In genomic region chr10:67788028-67788886, GRCh38 we compare ENCODE assay signal across 8 cellular contexts. TPM values are rescaled to one million over a fixed set of nuclear protein-coding genes. Genes with fewer than 3 reads are reported as not detected.
DNase-seq lines count a peak whose midpoint lies in the region; ATAC-seq and TF ChIP-seq lines count a peak whose summit lies in the region.

No MANE protein-coding gene starts in this region.

- H3K27ac ChIP-seq in upper lobe of left lung, result no peak overlapping the region

- WGBS in upper lobe of left lung, 2 donors, result 45 to 53% methylated on average over 15 of the region's 15 CpGs

- no peaks in the 10 kb centered on the region for H3K27me3 Mint-ChIP-seq in chondrocyte (ENCODE audit: low read depth)
- H3K27me3 Mint-ChIP-seq in naive thymus-derived CD8-positive, alpha-beta T cell, result peaks cover 0 to 3% (median 0%) of the 10 kb centered on the region in 5 donors

- no peaks in the 10 kb centered on the region for H3K36me3 Mint-ChIP-seq in chondrocyte (ENCODE audit: low read depth)
- H3K36me3 Mint-ChIP-seq in naive thymus-derived CD8-positive, alpha-beta T cell, result no peaks in the 10 kb centered on the region

- H3K4me3 Mint-ChIP-seq in chondrocyte (ENCODE audit: unreplicated experiment), result no peak overlapping the region
- H3K4me3 Mint-ChIP-seq in naive thymus-derived CD8-positive, alpha-beta T cell, result peak overlapping the region in 2 of 10 donors; percentile 22 to 27

- H3K4me3 ChIP-seq in upper lobe of left lung, result no peak overlapping the region

- DNase-seq in EL (peak; percentile 41), Kasumi-1 (lab: John Stamatoyannopoulos, UW) (peak; percentile 92 to 93), chondrocyte (ENCODE audit: low spot score) (no peak), upper lobe of left lung (peak in 1 of 2 donors; percentile 38), glomerular visceral epithelial cell (ENCODE audit: extremely low spot score) (no peak)
- DNase-seq in naive thymus-derived CD8-positive, alpha-beta T cell, result peak; percentile 19 to 80 (median 54)

- H3K9me3 ChIP-seq in upper lobe of left lung, result no peaks in the 10 kb centered on the region

- H3K4me1 ChIP-seq in upper lobe of left lung, result no peaks in the 10 kb centered on the region

- TF ChIP-seq EP300 in upper lobe of left lung (IDR thresholded peaks at IDR 0.05), result no peak

- TF ChIP-seq CTCF in chondrocyte (IDR thresholded peaks at IDR 0.05), result peak; percentile 62
- peak in 5 of 6 experiments; percentile 33 to 48 (median 44) for TF ChIP-seq CTCF in upper lobe of left lung (IDR thresholded peaks at IDR 0.05)

- peaks cover 24% of the 10 kb centered on the region for H3K4me1 Mint-ChIP-seq in chondrocyte (ENCODE audit: low read depth)
- H3K4me1 Mint-ChIP-seq in naive thymus-derived CD8-positive, alpha-beta T cell, result peaks cover 12 to 29% (median 17%) of the 10 kb centered on the region in 4 donors

- POLR2A ChIA-PET in naive thymus-derived CD8-positive, alpha-beta T cell (lab: Charles Lee), result interaction anchor here (0.6 to 1.1 kb wide), 2 partner anchors 24 to 51 kb away, joined by 3 to 6 read pairs; no protein-coding TSS in a partner anchor

- ATAC-seq in GM21737 (IDR thresholded peaks at IDR 0.05; ENCODE audit: unreplicated experiment) (peak; percentile 76), upper lobe of left lung (ENCODE audit: low FRiP score in 2 of 2) (peak in 1 of 2 donors; percentile 74)
- ATAC-seq in activated CD4-positive, CD25-positive, alpha-beta regulatory T cell treated with anti-CD3 and anti-CD28 coated beads, Interleukin-2, amount 50 U/mL, for 24 hours, result peak; percentile 55 to 68
- ATAC-seq in naive thymus-derived CD8-positive, alpha-beta T cell, result peak; percentile 69 to 75

- H3K9me3 Mint-ChIP-seq in chondrocyte (ENCODE audit: low read depth), result no peaks in the 10 kb centered on the region
- no peaks in the 10 kb centered on the region for H3K9me3 Mint-ChIP-seq in naive thymus-derived CD8-positive, alpha-beta T cell

- no peak for TF ChIP-seq POLR2A in upper lobe of left lung (IDR thresholded peaks at IDR 0.05)

- no peaks in the 10 kb centered on the region for H3K27me3 ChIP-seq in upper lobe of left lung

- H3K27ac Mint-ChIP-seq in chondrocyte (ENCODE audit: unreplicated experiment), result no peak overlapping the region
- peak overlapping the region in 2 of 10 donors; percentile 6 to 13 for H3K27ac Mint-ChIP-seq in naive thymus-derived CD8-positive, alpha-beta T cell

- no peaks in the 10 kb centered on the region for H3K36me3 ChIP-seq in upper lobe of left lung

RNA-seq across cellular contexts. Expression of gene DNAJC12, which starts 49.7 kb away (rescaled TPM):
- total RNA-seq in chondrocyte (4.5 to 10.2 TPM (median 5.0 TPM) in 3 replicates), upper lobe of left lung (1 to 10 TPM in 4 of 6 donors, under 1 TPM in 1, not detected in 1; 0.60 to 2.7 (median 1.8) TPM)
- total RNA-seq in naive thymus-derived CD8-positive, alpha-beta T cell, result not detected
- 1 to 10 TPM in 1 of 3 donors, under 1 TPM in 1, not detected in 1; 0.30 to 1.4 TPM for polyA plus RNA-seq in naive thymus-derived CD8-positive, alpha-beta T cell

Comparison
In these comparisons a context has a peak if more than half of its experiments do, and no peak if none do; other contexts are left out.
1. DNase-seq: peak in EL (single experiment), Kasumi-1 (2 of 2) and naive thymus-derived CD8-positive, alpha-beta T cell (10 of 10); none in chondrocyte (single experiment) and glomerular visceral epithelial cell (single experiment).